8 cellular contexts compared by ENCODE assay signal in the genomic region with DNA sequence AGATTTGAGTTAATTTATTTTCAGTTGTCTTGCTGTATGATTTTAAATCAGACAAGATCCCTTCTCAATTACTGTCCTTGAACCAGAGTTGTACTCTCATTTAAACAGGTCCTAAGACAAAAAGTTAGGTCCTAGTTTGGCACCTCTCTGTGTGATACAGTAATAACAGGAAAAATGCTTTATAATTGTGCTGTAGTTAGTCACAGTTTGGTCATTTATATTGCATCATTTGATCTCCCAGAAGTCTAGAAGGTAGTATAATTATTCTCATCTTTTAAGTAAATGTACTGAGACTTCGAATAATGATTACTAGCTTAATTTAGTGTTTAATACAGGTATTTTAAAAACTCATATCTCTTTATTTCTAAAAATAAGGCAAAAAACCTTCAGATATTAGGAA. TPM values are rescaled to one million over a fixed set of nuclear protein-coding genes. Genes with fewer than 3 reads are reported as not detected.
"Had no signal": no experiment of that assay in that cellular context is flagged by ENCODE, and none has a peak within 500 bp of the region (broad histone marks: within the 10 kb centered on the region; RNA-seq: fewer than 3 reads in every experiment).

No MANE protein-coding gene starts in this region.

- H3K4me1 ChIP-seq: HAP-1 had no signal

- H3K9me3 ChIP-seq: HAP-1 had no signal

- H3K27ac ChIP-seq: GM23248, HL-60 had no signal

- H2AFZ ChIP-seq: GM23248 had no signal

- H3K4me3 ChIP-seq: GM23248, HAP-1, K562 had no signal

- DNase-seq: GM23248, GOT3, H7, KG1 had no signal

- H3K36me3 ChIP-seq: HAP-1 had no signal

- ATAC-seq: HepG2, K562 had no signal

- H3K9ac ChIP-seq: GM23248 had no signal

RNA-seq across cellular contexts. Expression of a gene that starts 18.1 kb away (rescaled TPM):
- total RNA-seq: GM23248, HepG2, K562 had no signal
- polyA plus RNA-seq: GM23248, HepG2, K562 had no signal
